ENCODE assay signal across 1 cellular context in the genomic region with DNA sequence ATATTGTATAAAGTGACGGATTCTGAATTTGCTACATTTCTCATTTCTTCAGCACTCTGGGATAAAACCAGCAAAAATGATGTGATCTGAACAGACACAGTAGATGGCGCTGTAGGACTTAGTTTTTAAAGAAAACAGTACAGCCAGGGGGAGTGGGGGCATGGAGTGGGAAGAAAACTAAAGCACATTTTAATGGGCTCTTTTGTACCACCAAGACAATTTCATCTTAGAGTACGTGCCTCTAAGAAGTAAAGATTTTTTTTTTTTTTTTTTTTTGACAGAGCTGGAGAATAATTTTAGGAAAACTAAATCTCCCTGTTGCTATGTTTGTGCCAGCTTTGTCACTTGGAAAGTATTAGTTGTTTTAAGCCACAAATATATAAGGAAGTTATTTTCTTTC.
TF ChIP-seq lines count a peak whose summit lies in the region.

No MANE protein-coding gene starts in this region.

TF ChIP-seq in K562, 482 proteins besides CTCF, POLR2A, EP300 and RAD21 (continued from another document):
- TF ChIP-seq ZNF282 (CRISPR knock-in tag; IDR thresholded peaks at IDR 0.05) (no peak), E2F3 (CRISPR knock-in tag; IDR thresholded peaks at IDR 0.05) (no peak), ZNF24 (IDR thresholded peaks at IDR 0.05) (no peak; the same call in 1 of the 2 replicates), SMAD4 (CRISPR knock-in tag; conservative IDR thresholded peaks at IDR 0.05) (peak; percentile 93), ARID3B (CRISPR knock-in tag; IDR thresholded peaks at IDR 0.05; ENCODE audit: borderline replicate concordance) (no peak), RREB1 (CRISPR knock-in tag; IDR thresholded peaks at IDR 0.05) (no peak), NFRKB (IDR thresholded peaks at IDR 0.05; ENCODE audit: low read depth) (no peak), NFE2 (IDR thresholded peaks at IDR 0.05; ENCODE audit: low read depth) (no peak), NR4A1 (CRISPR knock-in tag; IDR thresholded peaks at IDR 0.05) (no peak), NR4A1 (tag; IDR thresholded peaks at IDR 0.05) (no peak), OTX1 (CRISPR knock-in tag; IDR thresholded peaks at IDR 0.05) (no peak), RCOR1 (IDR thresholded peaks at IDR 0.05; ENCODE audit: borderline replicate concordance in 1 of 2, low read depth in 2 of 2, low read length in 2 of 2) (no peak), KLF10 (CRISPR knock-in tag; IDR thresholded peaks at IDR 0.05) (no peak)
